19 cellular contexts compared by ENCODE assay signal in genomic region chr20:57667385-57667784, GRCh38. TPM values are rescaled to one million over a fixed set of nuclear protein-coding genes. Genes with fewer than 3 reads are reported as not detected.
DNase-seq lines count a peak whose midpoint lies in the region; ATAC-seq and TF ChIP-seq lines count a peak whose summit lies in the region.
"Had no signal": no experiment of that assay in that cellular context is flagged by ENCODE, and none has a peak within 500 bp of the region (broad histone marks: within the 10 kb centered on the region; RNA-seq: fewer than 3 reads in every experiment).

No MANE protein-coding gene starts in this region.

- no peak overlapping the region for H3K4me3 Mint-ChIP-seq in nephron
- no peak overlapping the region for H3K4me3 Mint-ChIP-seq in activated T-helper 17 cell treated with anti-CD3 and anti-CD28 coated beads, Interleukin-2, amount 50 U/mL, for 72 hours
- H3K4me3 Mint-ChIP-seq: CD4-positive, alpha-beta T cell had no signal

- TF ChIP-seq CTCF in right atrium auricular region (IDR thresholded peaks at IDR 0.05), result no peak
- TF ChIP-seq CTCF in nephron (IDR thresholded peaks at IDR 0.05; ENCODE audit: unreplicated experiment in 3 of 3), result no peak
- no peak for TF ChIP-seq CTCF in vagina (IDR thresholded peaks at IDR 0.05)

- ATAC-seq in right cardiac atrium, result no peak
- no peak for ATAC-seq in activated T-helper 17 cell treated with anti-CD3 and anti-CD28 coated beads, Interleukin-2, amount 50 U/mL, for 72 hours (replicated peaks)

- peaks cover 59% of the 10 kb centered on the region for H3K4me1 Mint-ChIP-seq in nephron
- H3K4me1 Mint-ChIP-seq in activated T-helper 17 cell treated with anti-CD3 and anti-CD28 coated beads, Interleukin-2, amount 50 U/mL, for 72 hours, result no peaks in the 10 kb centered on the region

- WGBS in right cardiac atrium, result 81% methylated on average over 17 of the region's 17 CpGs

- no peak for TF ChIP-seq POLR2A in vagina (IDR thresholded peaks at IDR 0.05)

- H3K9me3 Mint-ChIP-seq in nephron, result no peaks in the 10 kb centered on the region
- H3K9me3 Mint-ChIP-seq in activated T-helper 17 cell treated with anti-CD3 and anti-CD28 coated beads, Interleukin-2, amount 50 U/mL, for 72 hours, result no peaks in the 10 kb centered on the region
- H3K9me3 Mint-ChIP-seq: CD4-positive, alpha-beta T cell had no signal

- H3K27me3 ChIP-seq in right cardiac atrium (ENCODE audit: control insufficient read depth, insufficient read depth) (no peaks in the 10 kb centered on the region), right atrium auricular region (no peaks in the 10 kb centered on the region), vagina (no peaks in the 10 kb centered on the region)
- H3K27me3 ChIP-seq: MG63, SJSA1 had no signal

- H3K9me3 ChIP-seq in right cardiac atrium (ENCODE audit: control insufficient read depth, low read length) (no peaks in the 10 kb centered on the region), right atrium auricular region (no peaks in the 10 kb centered on the region), vagina (no peaks in the 10 kb centered on the region)
- H3K9me3 ChIP-seq: MG63, SJSA1 had no signal

- DNase-seq in right cardiac atrium, result peak in 2 of 3 donors; percentile 45 to 49
- DNase-seq in right atrium auricular region (ENCODE audit: low spot score), result no peak
- peak; percentile 76 for DNase-seq in SK-N-DZ (ENCODE audit: low spot score)
- DNase-seq in vagina (ENCODE audit: extremely low spot score in 2 of 2), result no peak
- no peak for DNase-seq in COR-L47 (lab: John Stamatoyannopoulos, UW)
- no peak for DNase-seq in cortex of kidney (lab: John Stamatoyannopoulos, UW)
- DNase-seq: CD4-positive, alpha-beta T cell; DND-41; GDM1; GM23248; MG63; NCI-H1105 treated with DMSO at 0.1 percent for 48 hours; NCI-H1930; NCI-H2171 treated with DMSO at 0.1 percent for 48 hours; NCI-H510A had no signal

- no peaks in the 10 kb centered on the region for H3K27me3 Mint-ChIP-seq in nephron (ENCODE audit: low read depth)
- H3K27me3 Mint-ChIP-seq in activated T-helper 17 cell treated with anti-CD3 and anti-CD28 coated beads, Interleukin-2, amount 50 U/mL, for 72 hours, result no peaks in the 10 kb centered on the region
- H3K27me3 Mint-ChIP-seq: CD4-positive, alpha-beta T cell had no signal

- H3K27ac ChIP-seq in right cardiac atrium (ENCODE audit: low read length) (no peak overlapping the region), right atrium auricular region (no peak overlapping the region), vagina (peak overlapping the region; percentile 33)
- H3K27ac ChIP-seq: GM23248, SJSA1 had no signal

- H3K4me3 ChIP-seq in right cardiac atrium (ENCODE audit: low read length) (no peak overlapping the region), right atrium auricular region (no peak overlapping the region), vagina (no peak overlapping the region)
- H3K4me3 ChIP-seq: GM23248, MG63, SJSA1 had no signal

- no peaks in the 10 kb centered on the region for H3K36me3 Mint-ChIP-seq in nephron (ENCODE audit: low read depth)
- H3K36me3 Mint-ChIP-seq in activated T-helper 17 cell treated with anti-CD3 and anti-CD28 coated beads, Interleukin-2, amount 50 U/mL, for 72 hours (ENCODE audit: low read depth), result no peaks in the 10 kb centered on the region

- H3K4me1 ChIP-seq in right cardiac atrium (ENCODE audit: control insufficient read depth, insufficient read depth, low read length) (peaks cover under 1% of the 10 kb centered on the region), right atrium auricular region (peaks cover 0 to 49% of the 10 kb centered on the region in 2 donors), vagina (peaks cover 70% of the 10 kb centered on the region)
- H3K4me1 ChIP-seq: SJSA1 had no signal

- intact Hi-C loops in right cardiac atrium (cut with DNase I) (no loop called here), vagina (cut with DNase I) (no loop called here)

- peak overlapping the region; percentile 46 to 98 (median 91) for H3K27ac Mint-ChIP-seq in nephron
- no peak overlapping the region for H3K27ac Mint-ChIP-seq in activated T-helper 17 cell treated with anti-CD3 and anti-CD28 coated beads, Interleukin-2, amount 50 U/mL, for 72 hours
- H3K27ac Mint-ChIP-seq: CD4-positive, alpha-beta T cell had no signal

- no peaks in the 10 kb centered on the region for H3K36me3 ChIP-seq in right atrium auricular region
- no peaks in the 10 kb centered on the region for H3K36me3 ChIP-seq in vagina
- H3K36me3 ChIP-seq: MG63, SJSA1 had no signal

RNA-seq across cellular contexts. Expression of gene PMEPA1, which starts 42.4 kb away (rescaled TPM):
- total RNA-seq in right cardiac atrium, result 10 to 100 TPM; 31.7 to 82.0 (median 44.3) TPM
- 17.3 TPM for polyA plus RNA-seq in right cardiac atrium
- 10 to 100 TPM; 12.5 to 16.7 TPM for total RNA-seq in right atrium auricular region
- 3.4 and 3.7 TPM in 2 replicates for polyA plus RNA-seq in SK-N-DZ (2014; cell fraction: cytosol; rRNA removed)
- 3.1 and 6.3 TPM in 2 replicates for polyA plus RNA-seq in SK-N-DZ (2014; cell fraction: nucleus; rRNA removed)
- 11.3 TPM for total RNA-seq in vagina
- 1 to 10 TPM; 1.6 to 2.3 TPM for total RNA-seq in activated T-helper 17 cell treated with anti-CD3 and anti-CD28 coated beads, Interleukin-2, amount 50 U/mL, for 72 hours

RNA-seq across cellular contexts. Expression of gene ZBP1, which starts 47.2 kb away (rescaled TPM):
- total RNA-seq in right cardiac atrium (under 1 TPM in 2 of 4 donors, not detected in 2; 0.23 to 0.38 TPM), right atrium auricular region (not detected), vagina (0.74 TPM)
- 0.16 TPM for polyA plus RNA-seq in right cardiac atrium
- not detected in 2 replicates for polyA plus RNA-seq in SK-N-DZ (2014; cell fraction: cytosol; rRNA removed)
- not detected in 2 replicates for polyA plus RNA-seq in SK-N-DZ (2014; cell fraction: nucleus; rRNA removed)
- total RNA-seq in activated T-helper 17 cell treated with anti-CD3 and anti-CD28 coated beads, Interleukin-2, amount 50 U/mL, for 72 hours, result 1 to 10 TPM; 1.0 to 1.7 TPM
- total RNA-seq: A673, GM23248, SJSA1 had no signal
- polyA plus RNA-seq: GM23248 had no signal

Comparison
In these comparisons a context has a peak if more than half of its experiments do, and no peak if none do; other contexts are left out.
1. DNase-seq: peak in right cardiac atrium (2 of 3) and SK-N-DZ (single experiment); none in right atrium auricular region (single experiment), vagina (0 of 2), COR-L47 (single experiment) and cortex of kidney (single experiment).